Comparison of ENCODE assay signal across 8 cellular contexts in genomic region chrX:153765138-153766079, GRCh38. TPM values are rescaled to one million over a fixed set of nuclear protein-coding genes. Genes with fewer than 3 reads are reported as not detected.
DNase-seq lines count a peak whose midpoint lies in the region; ATAC-seq and TF ChIP-seq lines count a peak whose summit lies in the region.

No MANE protein-coding gene starts in this region.

- no peak for ATAC-seq in HG02970 (IDR thresholded peaks at IDR 0.05; ENCODE audit: low FRiP score, unreplicated experiment)

- no peaks in the 10 kb centered on the region for H3K36me3 Mint-ChIP-seq in activated naive CD4-positive, alpha-beta T cell treated with anti-CD3 and anti-CD28 coated beads, Interleukin-2, amount 10 ng/mL, durations not matched to agents 7 days and 5 days

- H3K27ac Mint-ChIP-seq in activated naive CD4-positive, alpha-beta T cell treated with anti-CD3 and anti-CD28 coated beads, Interleukin-2, amount 10 ng/mL, durations not matched to agents 7 days and 5 days, result no peak overlapping the region

- no peak overlapping the region for H3K4me3 Mint-ChIP-seq in activated naive CD4-positive, alpha-beta T cell treated with anti-CD3 and anti-CD28 coated beads, Interleukin-2, amount 10 ng/mL, durations not matched to agents 7 days and 5 days

- DNase-seq in EL, result peak; percentile 42
- peak; percentile 51 for DNase-seq in SK-N-DZ (ENCODE audit: low spot score)
- DNase-seq in fibroblast of the aortic adventitia (ENCODE audit: low read depth), result no peak
- peak; percentile 93 for DNase-seq in putamen (ENCODE audit: low spot score)
- no peak for DNase-seq in activated naive CD4-positive, alpha-beta T cell treated with anti-CD3 and anti-CD28 coated beads, Interleukin-2, amount 10 ng/mL, durations not matched to agents 7 days and 5 days
- DNase-seq in kidney glomerular epithelial cell (lab: John Stamatoyannopoulos, UW), result no peak
- no peak for DNase-seq in cerebellum (ENCODE audit: low spot score)

- H3K4me3 ChIP-seq in fibroblast of the aortic adventitia (ENCODE audit: low read depth, low read length), result peak overlapping the region; percentile 47

- H3K27me3 Mint-ChIP-seq in activated naive CD4-positive, alpha-beta T cell treated with anti-CD3 and anti-CD28 coated beads, Interleukin-2, amount 10 ng/mL, durations not matched to agents 7 days and 5 days, result peaks cover 14% of the 10 kb centered on the region

- no peaks in the 10 kb centered on the region for H3K9me3 Mint-ChIP-seq in activated naive CD4-positive, alpha-beta T cell treated with anti-CD3 and anti-CD28 coated beads, Interleukin-2, amount 10 ng/mL, durations not matched to agents 7 days and 5 days

- no peak for TF ChIP-seq CTCF in fibroblast of the aortic adventitia (IDR thresholded peaks at IDR 0.05; ENCODE audit: insufficient read depth, low read length)

- peaks cover 9% of the 10 kb centered on the region for H3K4me1 Mint-ChIP-seq in activated naive CD4-positive, alpha-beta T cell treated with anti-CD3 and anti-CD28 coated beads, Interleukin-2, amount 10 ng/mL, durations not matched to agents 7 days and 5 days

- CTCF ChIA-PET in activated naive CD4-positive, alpha-beta T cell treated with anti-CD3 and anti-CD28 coated beads, Interleukin-2, amount 10 ng/mL, durations not matched to agents 7 days and 5 days (lab: Charles Lee), result interaction anchor here (1.2 to 1.6 kb wide), 2 partner anchors 127 to 185 kb away, joined by 4 read pairs; no protein-coding TSS in a partner anchor

RNA-seq across cellular contexts. Expression of gene PLXNB3, which starts 1.4 kb away (rescaled TPM):
- 0.53 and 1.4 TPM in 2 replicates for polyA plus RNA-seq in SK-N-DZ (2014; cell fraction: cytosol; rRNA removed)
- polyA plus RNA-seq in SK-N-DZ (2014; cell fraction: nucleus; rRNA removed), result 6.2 and 8.0 TPM in 2 replicates
- total RNA-seq in fibroblast of the aortic adventitia (ENCODE audit: low replicate concordance) (3.1 and 6.1 TPM in 2 replicates), cerebellum (3.3 TPM)

RNA-seq across cellular contexts. Expression of gene SRPK3, which starts 15.4 kb away (rescaled TPM):
- 0.47 and 0.61 TPM in 2 replicates for polyA plus RNA-seq in SK-N-DZ (2014; cell fraction: cytosol; rRNA removed)
- 1.2 and 2.8 TPM in 2 replicates for polyA plus RNA-seq in SK-N-DZ (2014; cell fraction: nucleus; rRNA removed)
- total RNA-seq in fibroblast of the aortic adventitia (ENCODE audit: low replicate concordance) (0.54 TPM in 1 of 2 replicates, not detected in the other), cerebellum (0.18 TPM)

RNA-seq across cellular contexts. Expression of gene IDH3G, which starts 28.8 kb away (rescaled TPM):
- polyA plus RNA-seq in SK-N-DZ (2014; cell fraction: cytosol; rRNA removed), result 52.3 and 57.8 TPM in 2 replicates
- polyA plus RNA-seq in SK-N-DZ (2014; cell fraction: nucleus; rRNA removed), result 86.4 and 96.6 TPM in 2 replicates
- total RNA-seq in fibroblast of the aortic adventitia (ENCODE audit: low replicate concordance) (7.2 and 46.0 TPM in 2 replicates), cerebellum (31.1 TPM)

RNA-seq across cellular contexts. Expression of gene SSR4, which starts 29.1 kb away (rescaled TPM):
- 246 and 299 TPM in 2 replicates for polyA plus RNA-seq in SK-N-DZ (2014; cell fraction: cytosol; rRNA removed)
- 114 and 132 TPM in 2 replicates for polyA plus RNA-seq in SK-N-DZ (2014; cell fraction: nucleus; rRNA removed)
- total RNA-seq in fibroblast of the aortic adventitia (ENCODE audit: low replicate concordance), result 34.2 and 186 TPM in 2 replicates
- 68.6 TPM for total RNA-seq in cerebellum

RNA-seq across cellular contexts. Expression of gene ABCD1, which starts 40.8 kb away (rescaled TPM):
- polyA plus RNA-seq in SK-N-DZ (2014; cell fraction: cytosol; rRNA removed), result 7.7 and 10.2 TPM in 2 replicates
- 12.3 and 13.9 TPM in 2 replicates for polyA plus RNA-seq in SK-N-DZ (2014; cell fraction: nucleus; rRNA removed)
- total RNA-seq in fibroblast of the aortic adventitia (ENCODE audit: low replicate concordance) (9.3 and 15.5 TPM in 2 replicates), cerebellum (3.8 TPM)

Comparison
In these comparisons a context has a peak if more than half of its experiments do, and no peak if none do; other contexts are left out.
1. DNase-seq: peak in EL (single experiment), SK-N-DZ (single experiment) and putamen (single experiment); none in fibroblast of the aortic adventitia (single experiment), activated naive CD4-positive, alpha-beta T cell treated with anti-CD3 and anti-CD28 coated beads, Interleukin-2, amount 10 ng/mL, durations not matched to agents 7 days and 5 days (single experiment), kidney glomerular epithelial cell (single experiment) and cerebellum (single experiment).